In the genomic region with DNA sequence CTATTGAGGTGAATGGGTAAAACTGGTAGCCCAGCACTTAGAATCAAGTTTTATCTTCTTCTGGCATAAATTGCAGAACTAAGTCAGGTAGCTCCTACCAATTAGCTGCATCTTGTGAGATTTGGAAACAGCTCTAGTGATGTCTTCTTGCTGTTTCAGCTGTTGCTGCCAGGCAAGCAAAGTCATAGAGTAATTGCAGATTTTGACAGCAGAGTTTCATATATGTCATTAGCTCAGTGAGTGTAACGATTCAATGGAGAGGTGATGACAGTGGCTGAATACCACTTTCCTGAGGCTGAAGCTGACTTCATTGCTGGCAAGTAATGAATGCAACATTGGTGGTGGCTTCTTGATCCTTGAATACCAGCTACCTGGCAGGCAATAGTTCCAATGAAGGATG, we compare ENCODE assay signal across 6 cellular contexts.
"Had no signal": no experiment of that assay in that cellular context is flagged by ENCODE, and none has a peak within 500 bp of the region (broad histone marks: within the 10 kb centered on the region; RNA-seq: fewer than 3 reads in every experiment).

No MANE protein-coding gene starts in this region.

- H3K4me2 ChIP-seq: GM23338 had no signal

- H3K4me1 Mint-ChIP-seq: GM23338, H9 had no signal

- H3K9me3 Mint-ChIP-seq: GM23338, H9 had no signal

- FAIRE-seq: H1, K562 had no signal

- H2AFZ ChIP-seq: GM23338 had no signal

- ATAC-seq: GM23338, K562 had no signal

- H3K4me3 ChIP-seq: GM23338, K562 had no signal

- DNase-seq: H9, IMR-90 had no signal

- H3K27ac ChIP-seq: HL-60 had no signal

- H3K27ac Mint-ChIP-seq: GM23338, H9 had no signal

- H3K4me3 Mint-ChIP-seq: GM23338, H9 had no signal
